27 cellular contexts compared by ENCODE assay signal in genomic region chr5:52624291-52624690, GRCh38.
DNase-seq lines count a peak whose midpoint lies in the region; TF ChIP-seq lines count a peak whose summit lies in the region.
"Had no signal": no experiment of that assay in that cellular context is flagged by ENCODE, and none has a peak within 500 bp of the region (broad histone marks: within the 10 kb centered on the region; RNA-seq: fewer than 3 reads in every experiment).

No MANE protein-coding gene starts in this region.

- H3K36me3 ChIP-seq in HEK293 (ENCODE audit: control insufficient read depth in 2 of 2, insufficient read depth in 1 of 2, low read length in 2 of 2) (no peaks in the 10 kb centered on the region), vagina (no peaks in the 10 kb centered on the region)
- H3K36me3 ChIP-seq: BE2C; BLaER1; BLaER1 treated with 17β-estradiol and CSF1 and Interleukin-3, amounts not matched to agents 10 nM and 100 nM had no signal

- TF ChIP-seq CTCF in HEK293 (tag by site-specific recombination; IDR thresholded peaks at IDR 0.05) (no peak), vagina (IDR thresholded peaks at IDR 0.05) (no peak)

- no peaks in the 10 kb centered on the region for H3K27me3 ChIP-seq in vagina
- H3K27me3 ChIP-seq: BE2C; BLaER1; BLaER1 treated with 17β-estradiol and CSF1 and Interleukin-3, amounts not matched to agents 10 nM and 100 nM had no signal

- intact Hi-C loops in vagina (cut with DNase I) = no loop called here

- H3K4me1 ChIP-seq in HEK293 (ENCODE audit: control insufficient read depth, insufficient read depth, low read length) (no peaks in the 10 kb centered on the region), vagina (no peaks in the 10 kb centered on the region)
- H3K4me1 ChIP-seq: A549; BE2C; BLaER1; BLaER1 treated with 17β-estradiol and CSF1 and Interleukin-3, amounts not matched to agents 10 nM and 100 nM; Caco-2 had no signal

- no peak for TF ChIP-seq POLR2A in vagina (IDR thresholded peaks at IDR 0.05)

- H3K4me3 ChIP-seq in HEK293 (ENCODE audit: low read depth, low read length) (no peak overlapping the region), vagina (no peak overlapping the region)
- H3K4me3 ChIP-seq: A549; BLaER1; BLaER1 treated with 17β-estradiol and CSF1 and Interleukin-3, amounts not matched to agents 10 nM and 100 nM had no signal

- POLR2A ChIA-PET in HEK293 (lab: Yijun Ruan, JAX) = no interaction called here

- H3K9me3 ChIP-seq in HEK293 (ENCODE audit: control insufficient read depth, insufficient read depth, low read depth, low read length) = no peaks in the 10 kb centered on the region
- H3K9me3 ChIP-seq in vagina = no peaks in the 10 kb centered on the region
- H3K9me3 ChIP-seq: A549, BE2C, BLaER1, Caco-2 had no signal

- DNase-seq in vagina (ENCODE audit: extremely low spot score in 2 of 2) = no peak
- DNase-seq: 8988T; ACHN; AML-193; BE2C; C1 segment of cervical spinal cord; Caco-2; Calu3; CD4-positive, alpha-beta memory T cell; CD4-positive, alpha-beta T cell; CD4-positive, CD25-positive, alpha-beta regulatory T cell; CD8-positive, alpha-beta memory T cell; CD8-positive, alpha-beta T cell; COR-L47; DMS 273 treated with DMSO at 0.1 percent for 48 hours; DMS153; DMS53; DMS79; DMS79 treated with DMSO at 0.1 percent for 48 hours; DND-41; EL had no signal

- CTCF ChIA-PET in HEK293 (lab: Yijun Ruan, JAX) = interaction anchor here (0.6 kb wide), 1 partner anchor 23 kb away, joined by 7 read pairs; no protein-coding TSS in a partner anchor

- H3K27ac ChIP-seq in HEK293 (ENCODE audit: extremely low read depth, low read depth, low read length) = no peak overlapping the region
- no peak overlapping the region for H3K27ac ChIP-seq in vagina
- H3K27ac ChIP-seq: 22Rv1; A549; BLaER1; BLaER1 treated with 17β-estradiol and CSF1 and Interleukin-3, amounts not matched to agents 10 nM and 100 nM; C4-2B had no signal

TF ChIP-seq in HEK293, 187 proteins besides CTCF, POLR2A, EP300 and RAD21:
- TF ChIP-seq, protein P1, sequence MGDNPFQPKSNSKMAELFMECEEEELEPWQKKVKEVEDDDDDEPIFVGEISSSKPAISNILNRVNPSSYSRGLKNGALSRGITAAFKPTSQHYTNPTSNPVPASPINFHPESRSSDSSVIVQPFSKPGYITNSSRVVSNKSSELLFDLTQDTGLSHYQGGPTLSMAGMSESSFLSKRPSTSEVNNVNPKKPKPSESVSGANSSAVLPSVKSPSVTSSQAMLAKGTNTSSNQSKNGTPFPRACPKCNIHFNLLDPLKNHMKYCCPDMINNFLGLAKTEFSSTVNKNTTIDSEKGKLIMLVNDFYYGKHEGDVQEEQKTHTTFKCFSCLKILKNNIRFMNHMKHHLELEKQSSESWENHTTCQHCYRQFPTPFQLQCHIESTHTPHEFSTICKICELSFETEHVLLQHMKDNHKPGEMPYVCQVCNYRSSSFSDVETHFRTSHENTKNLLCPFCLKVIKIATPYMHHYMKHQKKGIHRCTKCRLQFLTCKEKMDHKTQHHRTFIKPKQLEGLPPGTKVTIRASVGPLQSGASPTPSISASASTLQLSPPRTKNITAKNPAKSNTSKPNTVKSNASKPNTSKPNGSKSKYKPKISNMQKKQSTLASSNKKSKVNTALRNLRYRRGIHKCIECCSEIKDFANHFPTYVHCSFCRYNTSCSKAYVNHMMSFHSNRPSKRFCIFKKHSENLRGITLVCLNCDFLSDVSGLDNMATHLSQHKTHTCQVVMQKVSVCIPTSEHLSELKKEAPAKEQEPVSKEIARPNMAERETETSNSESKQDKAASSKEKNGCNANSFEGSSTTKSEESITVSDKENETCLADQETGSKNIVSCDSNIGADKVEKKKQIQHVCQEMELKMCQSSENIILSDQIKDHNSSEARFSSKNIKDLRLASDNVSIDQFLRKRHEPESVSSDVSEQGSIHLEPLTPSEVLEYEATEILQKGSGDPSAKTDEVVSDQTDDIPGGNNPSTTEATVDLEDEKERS (tag by site-specific recombination; IDR thresholded peaks at IDR 0.05) = 0 out of 2 replicates have a peak, but pooled peaks have one; percentile 69
- TF ChIP-seq ZNF580 (tag by site-specific recombination; IDR thresholded peaks at IDR 0.05) = peak; percentile 55; the same call in 1 of the 2 replicates
- TF ChIP-seq ZNF146 (tag by site-specific recombination; IDR thresholded peaks at IDR 0.05) = peak; percentile 70
- TF ChIP-seq, protein P2, sequence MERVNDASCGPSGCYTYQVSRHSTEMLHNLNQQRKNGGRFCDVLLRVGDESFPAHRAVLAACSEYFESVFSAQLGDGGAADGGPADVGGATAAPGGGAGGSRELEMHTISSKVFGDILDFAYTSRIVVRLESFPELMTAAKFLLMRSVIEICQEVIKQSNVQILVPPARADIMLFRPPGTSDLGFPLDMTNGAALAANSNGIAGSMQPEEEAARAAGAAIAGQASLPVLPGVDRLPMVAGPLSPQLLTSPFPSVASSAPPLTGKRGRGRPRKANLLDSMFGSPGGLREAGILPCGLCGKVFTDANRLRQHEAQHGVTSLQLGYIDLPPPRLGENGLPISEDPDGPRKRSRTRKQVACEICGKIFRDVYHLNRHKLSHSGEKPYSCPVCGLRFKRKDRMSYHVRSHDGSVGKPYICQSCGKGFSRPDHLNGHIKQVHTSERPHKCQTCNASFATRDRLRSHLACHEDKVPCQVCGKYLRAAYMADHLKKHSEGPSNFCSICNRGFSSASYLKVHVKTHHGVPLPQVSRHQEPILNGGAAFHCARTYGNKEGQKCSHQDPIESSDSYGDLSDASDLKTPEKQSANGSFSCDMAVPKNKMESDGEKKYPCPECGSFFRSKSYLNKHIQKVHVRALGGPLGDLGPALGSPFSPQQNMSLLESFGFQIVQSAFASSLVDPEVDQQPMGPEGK (tag by site-specific recombination; IDR thresholded peaks at IDR 0.05) = no peak
TF ChIP-seq in HEK293: peak in this region for 3.
